1 cellular context compared by ENCODE assay signal in the genomic region with DNA sequence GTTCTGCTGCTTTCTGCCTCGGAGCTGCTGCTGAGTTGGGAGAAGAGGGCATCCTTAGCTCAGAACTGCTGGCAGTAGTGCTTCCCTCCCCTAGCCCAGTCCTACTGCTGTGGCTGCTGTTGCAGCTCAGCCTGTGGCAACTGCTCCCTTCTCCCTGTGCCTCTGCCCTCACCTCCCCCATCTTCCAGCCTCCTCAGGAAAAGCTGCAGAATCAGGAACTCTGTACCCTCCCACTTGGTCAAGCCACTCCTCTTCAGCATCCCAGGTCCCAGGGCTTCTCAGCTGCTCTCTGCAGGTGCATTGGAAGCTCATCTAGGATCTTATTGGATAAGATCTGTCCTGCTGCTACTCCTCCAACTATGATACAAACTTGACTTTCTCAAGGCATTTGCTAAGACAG.
TF ChIP-seq lines count a peak whose summit lies in the region.

No MANE protein-coding gene starts in this region.

TF ChIP-seq in GM23338, 12 proteins besides CTCF, POLR2A, EP300 and RAD21 (continued from another document):
- TF ChIP-seq, protein P1, sequence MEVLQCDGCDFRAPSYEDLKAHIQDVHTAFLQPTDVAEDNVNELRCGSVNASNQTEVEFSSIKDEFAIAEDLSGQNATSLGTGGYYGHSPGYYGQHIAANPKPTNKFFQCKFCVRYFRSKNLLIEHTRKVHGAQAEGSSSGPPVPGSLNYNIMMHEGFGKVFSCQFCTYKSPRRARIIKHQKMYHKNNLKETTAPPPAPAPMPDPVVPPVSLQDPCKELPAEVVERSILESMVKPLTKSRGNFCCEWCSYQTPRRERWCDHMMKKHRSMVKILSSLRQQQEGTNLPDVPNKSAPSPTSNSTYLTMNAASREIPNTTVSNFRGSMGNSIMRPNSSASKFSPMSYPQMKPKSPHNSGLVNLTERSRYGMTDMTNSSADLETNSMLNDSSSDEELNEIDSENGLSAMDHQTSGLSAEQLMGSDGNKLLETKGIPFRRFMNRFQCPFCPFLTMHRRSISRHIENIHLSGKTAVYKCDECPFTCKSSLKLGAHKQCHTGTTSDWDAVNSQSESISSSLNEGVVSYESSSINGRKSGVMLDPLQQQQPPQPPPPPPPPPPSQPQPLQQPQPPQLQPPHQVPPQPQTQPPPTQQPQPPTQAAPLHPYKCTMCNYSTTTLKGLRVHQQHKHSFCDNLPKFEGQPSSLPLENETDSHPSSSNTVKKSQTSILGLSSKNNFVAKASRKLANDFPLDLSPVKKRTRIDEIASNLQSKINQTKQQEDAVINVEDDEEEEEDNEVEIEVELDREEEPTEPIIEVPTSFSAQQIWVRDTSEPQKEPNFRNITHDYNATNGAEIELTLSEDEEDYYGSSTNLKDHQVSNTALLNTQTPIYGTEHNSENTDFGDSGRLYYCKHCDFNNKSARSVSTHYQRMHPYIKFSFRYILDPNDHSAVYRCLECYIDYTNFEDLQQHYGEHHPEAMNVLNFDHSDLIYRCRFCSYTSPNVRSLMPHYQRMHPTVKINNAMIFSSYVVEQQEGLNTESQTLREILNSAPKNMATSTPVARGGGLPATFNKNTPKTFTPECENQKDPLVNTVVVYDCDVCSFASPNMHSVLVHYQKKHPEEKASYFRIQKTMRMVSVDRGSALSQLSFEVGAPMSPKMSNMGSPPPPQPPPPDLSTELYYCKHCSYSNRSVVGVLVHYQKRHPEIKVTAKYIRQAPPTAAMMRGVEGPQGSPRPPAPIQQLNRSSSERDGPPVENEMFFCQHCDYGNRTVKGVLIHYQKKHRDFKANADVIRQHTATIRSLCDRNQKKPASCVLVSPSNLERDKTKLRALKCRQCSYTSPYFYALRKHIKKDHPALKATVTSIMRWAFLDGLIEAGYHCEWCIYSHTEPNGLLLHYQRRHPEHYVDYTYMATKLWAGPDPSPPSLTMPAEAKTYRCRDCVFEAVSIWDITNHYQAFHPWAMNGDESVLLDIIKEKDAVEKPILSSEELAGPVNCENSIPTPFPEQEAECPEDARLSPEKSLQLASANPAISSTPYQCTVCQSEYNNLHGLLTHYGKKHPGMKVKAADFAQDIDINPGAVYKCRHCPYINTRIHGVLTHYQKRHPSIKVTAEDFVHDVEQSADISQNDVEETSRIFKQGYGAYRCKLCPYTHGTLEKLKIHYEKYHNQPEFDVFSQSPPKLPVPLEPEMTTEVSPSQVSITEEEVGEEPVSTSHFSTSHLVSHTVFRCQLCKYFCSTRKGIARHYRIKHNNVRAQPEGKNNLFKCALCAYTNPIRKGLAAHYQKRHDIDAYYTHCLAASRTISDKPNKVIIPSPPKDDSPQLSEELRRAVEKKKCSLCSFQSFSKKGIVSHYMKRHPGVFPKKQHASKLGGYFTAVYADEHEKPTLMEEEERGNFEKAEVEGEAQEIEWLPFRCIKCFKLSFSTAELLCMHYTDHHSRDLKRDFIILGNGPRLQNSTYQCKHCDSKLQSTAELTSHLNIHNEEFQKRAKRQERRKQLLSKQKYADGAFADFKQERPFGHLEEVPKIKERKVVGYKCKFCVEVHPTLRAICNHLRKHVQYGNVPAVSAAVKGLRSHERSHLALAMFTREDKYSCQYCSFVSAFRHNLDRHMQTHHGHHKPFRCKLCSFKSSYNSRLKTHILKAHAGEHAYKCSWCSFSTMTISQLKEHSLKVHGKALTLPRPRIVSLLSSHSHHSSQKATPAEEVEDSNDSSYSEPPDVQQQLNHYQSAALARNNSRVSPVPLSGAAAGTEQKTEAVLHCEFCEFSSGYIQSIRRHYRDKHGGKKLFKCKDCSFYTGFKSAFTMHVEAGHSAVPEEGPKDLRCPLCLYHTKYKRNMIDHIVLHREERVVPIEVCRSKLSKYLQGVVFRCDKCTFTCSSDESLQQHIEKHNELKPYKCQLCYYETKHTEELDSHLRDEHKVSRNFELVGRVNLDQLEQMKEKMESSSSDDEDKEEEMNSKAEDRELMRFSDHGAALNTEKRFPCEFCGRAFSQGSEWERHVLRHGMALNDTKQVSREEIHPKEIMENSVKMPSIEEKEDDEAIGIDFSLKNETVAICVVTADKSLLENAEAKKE (CRISPR knock-in tag; IDR thresholded peaks at IDR 0.05): no peak
- TF ChIP-seq STAT1 (IDR thresholded peaks at IDR 0.05; ENCODE audit: unreplicated experiment) (no peak), ZNF331 (CRISPR knock-in tag; IDR thresholded peaks at IDR 0.05; ENCODE audit: low read depth) (no peak), ZNF114 (CRISPR knock-in tag; IDR thresholded peaks at IDR 0.05) (no peak), EZH2phosphoT487 (IDR thresholded peaks at IDR 0.05; ENCODE audit: unreplicated experiment) (no peak), JUNB (IDR thresholded peaks at IDR 0.05; ENCODE audit: unreplicated experiment) (no peak), POLR2AphosphoS5 (IDR thresholded peaks at IDR 0.05; ENCODE audit: low read depth) (no peak), NANOG (IDR thresholded peaks at IDR 0.05; ENCODE audit: borderline replicate concordance) (no peak)
